In genomic region chr2:221897718-221898117, GRCh38 we compare ENCODE assay signal across 18 cellular contexts.
"Had no signal": no experiment of that assay in that cellular context is flagged by ENCODE, and none has a peak within 500 bp of the region (broad histone marks: within the 10 kb centered on the region; RNA-seq: fewer than 3 reads in every experiment).

No MANE protein-coding gene starts in this region.

- H3K4me1 ChIP-seq: esophagus squamous epithelium, gastrocnemius medialis, heart right ventricle, left lung, lower lobe of right lung had no signal

- H3K27ac ChIP-seq: gastrocnemius medialis, heart right ventricle, lower lobe of right lung had no signal

- H3K4me3 ChIP-seq: dorsolateral prefrontal cortex, esophagus squamous epithelium, gastrocnemius medialis, heart right ventricle, left lung, lower lobe of right lung had no signal

- ATAC-seq: esophagus mucosa, gastrocnemius medialis had no signal

- H3K27me3 ChIP-seq: dorsolateral prefrontal cortex, esophagus squamous epithelium, gastrocnemius medialis, left lung had no signal

- H3K36me3 ChIP-seq: esophagus squamous epithelium, gastrocnemius medialis, heart right ventricle, left lung, lower lobe of right lung had no signal

- H3K9me3 ChIP-seq: esophagus squamous epithelium, gastrocnemius medialis, heart right ventricle, left lung, lower lobe of right lung had no signal

- DNase-seq: dermis blood vessel endothelial cell; dorsolateral prefrontal cortex; effector CD4-positive, alpha-beta T cell; effector memory CD4-positive, alpha-beta T cell; esophagus squamous epithelium; foreskin fibroblast; foreskin melanocyte; gastrocnemius medialis; glutamatergic neuron; heart right ventricle; hippocampal formation; left cardiac atrium; left lung; left ventricle myocardium superior; lower lobe of right lung; mesendoderm; midbrain had no signal
